In the genomic region with DNA sequence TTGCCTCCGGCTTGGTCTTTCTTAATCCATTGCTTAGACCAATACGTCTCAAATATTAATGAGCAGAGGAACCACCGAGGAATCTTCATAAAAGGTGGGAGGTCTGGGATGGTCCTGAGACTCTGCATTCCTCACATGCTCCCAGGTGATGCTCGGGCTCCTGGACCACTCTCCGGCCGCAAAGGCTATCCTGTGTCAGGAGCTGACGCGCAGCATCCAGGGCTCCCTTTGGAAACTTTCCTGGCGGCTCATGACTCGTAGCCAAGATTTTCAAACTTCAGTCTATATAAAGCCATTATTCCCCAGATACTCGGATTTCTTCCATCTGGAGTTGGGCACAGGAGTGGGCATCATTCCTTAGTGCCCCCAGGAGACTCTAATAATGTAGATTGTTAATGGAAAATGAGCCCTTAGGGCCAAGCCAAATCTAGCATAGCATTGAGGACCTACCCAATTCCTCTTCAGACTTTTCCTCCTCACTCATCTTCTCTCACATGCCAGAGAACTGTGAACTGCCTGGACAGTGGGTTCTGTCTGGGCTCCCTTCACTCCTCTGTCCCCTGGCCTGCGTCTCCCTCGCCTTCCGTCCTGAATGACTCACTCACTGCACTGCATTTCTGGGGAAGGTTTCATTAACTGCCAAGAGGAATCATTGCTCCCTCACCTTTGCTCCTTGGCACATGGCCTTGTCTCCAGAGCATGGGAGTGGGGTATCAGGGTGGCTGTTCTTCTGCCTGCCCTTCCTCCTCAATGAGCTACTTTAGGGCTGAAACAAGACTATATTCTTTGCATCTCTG, we compare ENCODE assay signal across 1 cellular context.
TF ChIP-seq lines count a peak whose summit lies in the region.

No MANE protein-coding gene starts in this region.

TF ChIP-seq in WTC11, 78 proteins besides CTCF, POLR2A, EP300 and RAD21 (continued from another document):
- TF ChIP-seq, protein P1, sequence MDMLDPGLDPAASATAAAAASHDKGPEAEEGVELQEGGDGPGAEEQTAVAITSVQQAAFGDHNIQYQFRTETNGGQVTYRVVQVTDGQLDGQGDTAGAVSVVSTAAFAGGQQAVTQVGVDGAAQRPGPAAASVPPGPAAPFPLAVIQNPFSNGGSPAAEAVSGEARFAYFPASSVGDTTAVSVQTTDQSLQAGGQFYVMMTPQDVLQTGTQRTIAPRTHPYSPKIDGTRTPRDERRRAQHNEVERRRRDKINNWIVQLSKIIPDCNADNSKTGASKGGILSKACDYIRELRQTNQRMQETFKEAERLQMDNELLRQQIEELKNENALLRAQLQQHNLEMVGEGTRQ (CRISPR knock-in tag; IDR thresholded peaks at IDR 0.05): no peak
